8 cellular contexts compared by ENCODE assay signal in the genomic region with DNA sequence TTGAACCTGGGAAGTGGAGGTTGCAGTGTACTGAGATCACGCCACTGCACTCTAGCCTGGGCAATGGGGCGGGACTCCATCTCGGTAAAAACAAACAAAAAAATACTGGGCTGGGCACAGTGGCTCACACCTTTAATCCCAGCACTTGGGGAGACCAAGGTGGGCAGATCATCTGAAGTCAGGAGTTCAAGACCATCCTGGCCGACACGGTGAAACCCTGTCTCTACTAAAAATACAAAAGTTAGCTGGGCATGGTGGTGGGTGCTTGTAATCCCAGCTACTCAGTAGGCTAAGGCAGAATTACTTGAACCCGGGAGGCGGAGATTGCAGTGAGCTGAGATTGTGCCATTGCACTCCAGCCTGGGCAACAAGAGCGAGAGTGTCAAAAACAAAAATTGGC. TPM values are rescaled to one million over a fixed set of nuclear protein-coding genes. Genes with fewer than 3 reads are reported as not detected.
DNase-seq lines count a peak whose midpoint lies in the region; ATAC-seq and TF ChIP-seq lines count a peak whose summit lies in the region.
"Not testable (repeated sequence)": the region's sequence is repeated elsewhere in the genome, so short reads cannot be mapped to it uniquely, and the experiment has no call there.
"Had no signal": no experiment of that assay in that cellular context is flagged by ENCODE, and none has a peak within 500 bp of the region (broad histone marks: within the 10 kb centered on the region; RNA-seq: fewer than 3 reads in every experiment).

No MANE protein-coding gene starts in this region.

- POLR2A ChIA-PET in HCT116 (lab: Charles Lee) = interaction anchor here (1.1 kb wide), 1 partner anchor 43 kb away, joined by 5 read pairs; a partner anchor contains a TSS

- H3K27ac Mint-ChIP-seq in activated T-helper 1 cell treated with anti-CD3 and anti-CD28 coated beads, Interleukin-12 subunit alpha, Interleukin-12 subunit beta, Interleukin-2, Interleukin-4 antibody, amounts not matched to agents 30 ng/mL and 10 ng/mL and 1 ng/mL, durations not matched to agents 14 hours and 24 hours and 36 hours = peak overlapping the region; percentile 44
- peak overlapping the region; percentile 31 for H3K27ac Mint-ChIP-seq in dendritic cell treated with granulocyte-macrophage colony-stimulating factor and Interleukin-4, amounts not matched to agents 40 ng/mL and 50 ng/mL, for 4 days
- H3K27ac Mint-ChIP-seq in neural progenitor cell = not testable (repeated sequence)

- not testable (repeated sequence) for H3K9me2 ChIP-seq in HCT116 (ENCODE audit: insufficient read depth)

- not testable (repeated sequence) for H3K4me2 ChIP-seq in HCT116 (ENCODE audit: low read length)
- H3K4me2 ChIP-seq in neural progenitor cell = peak overlapping the region; percentile 45

- WGBS in gastroesophageal sphincter (ENCODE audit: low coverage in 1 of 2), 2 donors = 88 to 95% methylated on average over 5 to 6 of the region's 8 CpGs
- WGBS in sigmoid colon, 2 donors = 78 to 91% methylated on average over 8 of the region's 8 CpGs

- H3K9me3 ChIP-seq in HCT116 (ENCODE audit: control insufficient read depth in 1 of 2, insufficient read depth in 1 of 2, low read depth in 1 of 2, low read length in 2 of 2); gastroesophageal sphincter; neural progenitor cell (ENCODE audit: low read depth); sigmoid colon: not testable (repeated sequence)

- not testable (repeated sequence) for H4K20me1 ChIP-seq in HCT116 (ENCODE audit: insufficient read depth)
- H4K20me1 ChIP-seq in neural progenitor cell (ENCODE audit: low read depth) = peaks cover 78% of the 10 kb centered on the region

- intact Hi-C loops in HCT116 (cut with micrococcal nuclease); activated T-helper 1 cell treated with anti-CD3 and anti-CD28 coated beads, Interleukin-12 subunit alpha, Interleukin-12 subunit beta, Interleukin-2, Interleukin-4 antibody, amounts not matched to agents 30 ng/mL and 10 ng/mL and 1 ng/mL, durations not matched to agents 14 hours and 24 hours and 36 hours (cut with micrococcal nuclease); dendritic cell treated with granulocyte-macrophage colony-stimulating factor and Interleukin-4, amounts not matched to agents 40 ng/mL and 50 ng/mL, for 4 days (cut with micrococcal nuclease); sigmoid colon (cut with DNase I): not testable (repeated sequence)

- BruUV-seq in HCT116 (replicated peaks; lab: Mats Ljungman, UMichigan) = not testable (repeated sequence)

- H3K4me1 ChIP-seq in HCT116 (ENCODE audit: control insufficient read depth in 1 of 2, insufficient read depth in 2 of 2, low read length in 2 of 2) (peaks cover 18 to 43% of the 10 kb centered on the region in 2 experiments), gastroesophageal sphincter (peaks cover 3 to 65% (median 19%) of the 10 kb centered on the region in 3 donors), sigmoid colon (peaks cover 0 to 53% (median 47%) of the 10 kb centered on the region in 4 donors)
- H3K4me1 ChIP-seq in neural progenitor cell = not testable (repeated sequence)

- RAD21 ChIA-PET in HCT116 (lab: Charles Lee; ENCODE audit: low non-redundant PET in 1 of 2, low total read pairs in 2 of 2, uncharacterized antibody in 2 of 2, unreplicated experiment in 2 of 2) = not testable (repeated sequence)

- H3K27ac ChIP-seq in HCT116 (ENCODE audit: low read depth, low read length) (0 out of 2 replicates have a peak overlapping the region, but pooled peaks have one; percentile 26), gastroesophageal sphincter (peak overlapping the region in 3 of 4 donors; percentile 34 to 86 (median 85)), sigmoid colon (peak overlapping the region; percentile 84 to 90 (median 86))
- not testable (repeated sequence) for H3K27ac ChIP-seq in neural progenitor cell

- H3K4me3 Mint-ChIP-seq in activated T-helper 1 cell treated with anti-CD3 and anti-CD28 coated beads, Interleukin-12 subunit alpha, Interleukin-12 subunit beta, Interleukin-2, Interleukin-4 antibody, amounts not matched to agents 30 ng/mL and 10 ng/mL and 1 ng/mL, durations not matched to agents 14 hours and 24 hours and 36 hours; dendritic cell treated with granulocyte-macrophage colony-stimulating factor and Interleukin-4, amounts not matched to agents 40 ng/mL and 50 ng/mL, for 4 days; neural progenitor cell: not testable (repeated sequence)

- H3K4me3 ChIP-seq in HCT116 (replicated peaks in 1 of 2; ENCODE audit: low read depth in 1 of 2, low read length in 2 of 2); gastroesophageal sphincter; neural progenitor cell; sigmoid colon: not testable (repeated sequence)

- H3K27me3 ChIP-seq in HCT116 (ENCODE audit: insufficient read depth, low read length); gastroesophageal sphincter; neural progenitor cell; sigmoid colon: not testable (repeated sequence)

- DNase-seq in HCT116 (ENCODE audit: low read depth, low spot score); activated T-helper 1 cell treated with anti-CD3 and anti-CD28 coated beads, Interleukin-12 subunit alpha, Interleukin-12 subunit beta, Interleukin-2, Interleukin-4 antibody, amounts not matched to agents 30 ng/mL and 10 ng/mL and 1 ng/mL, durations not matched to agents 14 hours and 24 hours and 36 hours (ENCODE audit: low spot score); neural progenitor cell (ENCODE audit: low spot score); sigmoid colon: not testable (repeated sequence)
- DNase-seq in NCI-H510A treated with DMSO at 0.1 percent for 48 hours (lab: John Stamatoyannopoulos, UW) = peak; percentile 66

- H2AFZ ChIP-seq in HCT116 (ENCODE audit: low read depth, low read length, poor library complexity, severe bottlenecking); neural progenitor cell (replicated peaks): not testable (repeated sequence)

- TF ChIP-seq POLR2A in HCT116 (IDR thresholded peaks at IDR 0.05; ENCODE audit: borderline replicate concordance, extremely low read depth, insufficient read depth, insufficient read length); gastroesophageal sphincter (IDR thresholded peaks at IDR 0.05); sigmoid colon (IDR thresholded peaks at IDR 0.05): not testable (repeated sequence)

- not testable (repeated sequence) for TF ChIP-seq RAD21 in HCT116 (IDR thresholded peaks at IDR 0.05; ENCODE audit: low read depth)

- peaks cover 90% of the 10 kb centered on the region for H3K79me2 ChIP-seq in HCT116 (ENCODE audit: insufficient read depth, low read length)
- H3K79me2 ChIP-seq in neural progenitor cell (ENCODE audit: low read depth) = peaks cover 52% of the 10 kb centered on the region

- not testable (repeated sequence) for TF ChIP-seq CTCF in HCT116 (IDR thresholded peaks at IDR 0.05 in 2 of 3, conservative IDR thresholded peaks at IDR 0.05 in 1 of 3; ENCODE audit: borderline replicate concordance in 1 of 3, insufficient read depth in 1 of 3, low read depth in 2 of 3, low read length in 2 of 3); gastroesophageal sphincter (IDR thresholded peaks at IDR 0.05); neural progenitor cell (IDR thresholded peaks at IDR 0.05); sigmoid colon (IDR thresholded peaks at IDR 0.05)

- ATAC-seq in HCT116, gastroesophageal sphincter: not testable (repeated sequence)

- not testable (repeated sequence) for TF ChIP-seq EP300 in gastroesophageal sphincter (IDR thresholded peaks at IDR 0.05); sigmoid colon (IDR thresholded peaks at IDR 0.05)

- not testable (repeated sequence) for H3K9me3 Mint-ChIP-seq in activated T-helper 1 cell treated with anti-CD3 and anti-CD28 coated beads, Interleukin-12 subunit alpha, Interleukin-12 subunit beta, Interleukin-2, Interleukin-4 antibody, amounts not matched to agents 30 ng/mL and 10 ng/mL and 1 ng/mL, durations not matched to agents 14 hours and 24 hours and 36 hours; dendritic cell treated with granulocyte-macrophage colony-stimulating factor and Interleukin-4, amounts not matched to agents 40 ng/mL and 50 ng/mL, for 4 days; neural progenitor cell

- CTCF ChIA-PET in HCT116 (lab: Charles Lee) = not testable (repeated sequence)

- H3K36me3 ChIP-seq in HCT116 (ENCODE audit: control insufficient read depth in 1 of 2, insufficient read depth in 2 of 2, low read length in 2 of 2) (peaks cover 22 to 44% of the 10 kb centered on the region in 2 experiments; a peak in 3 of 4 replicates), gastroesophageal sphincter (peaks cover 0 to 82% of the 10 kb centered on the region in 2 donors), sigmoid colon (peaks cover 34 to 69% (median 38%) of the 10 kb centered on the region in 4 donors)
- not testable (repeated sequence) for H3K36me3 ChIP-seq in neural progenitor cell

- not testable (repeated sequence) for H3K4me1 Mint-ChIP-seq in activated T-helper 1 cell treated with anti-CD3 and anti-CD28 coated beads, Interleukin-12 subunit alpha, Interleukin-12 subunit beta, Interleukin-2, Interleukin-4 antibody, amounts not matched to agents 30 ng/mL and 10 ng/mL and 1 ng/mL, durations not matched to agents 14 hours and 24 hours and 36 hours (ENCODE audit: low read depth); neural progenitor cell
- peaks cover 11% of the 10 kb centered on the region for H3K4me1 Mint-ChIP-seq in dendritic cell treated with granulocyte-macrophage colony-stimulating factor and Interleukin-4, amounts not matched to agents 40 ng/mL and 50 ng/mL, for 4 days (ENCODE audit: low read depth)

- H3F3A ChIP-seq in neural progenitor cell (ENCODE audit: low read depth) = peaks cover 14% of the 10 kb centered on the region

- not testable (repeated sequence) for H3K27me3 Mint-ChIP-seq in activated T-helper 1 cell treated with anti-CD3 and anti-CD28 coated beads, Interleukin-12 subunit alpha, Interleukin-12 subunit beta, Interleukin-2, Interleukin-4 antibody, amounts not matched to agents 30 ng/mL and 10 ng/mL and 1 ng/mL, durations not matched to agents 14 hours and 24 hours and 36 hours (ENCODE audit: insufficient read depth); dendritic cell treated with granulocyte-macrophage colony-stimulating factor and Interleukin-4, amounts not matched to agents 40 ng/mL and 50 ng/mL, for 4 days
- H3K27me3 Mint-ChIP-seq in neural progenitor cell (ENCODE audit: insufficient read depth, low read depth) = peaks cover 12% of the 10 kb centered on the region

- H3K36me3 Mint-ChIP-seq in activated T-helper 1 cell treated with anti-CD3 and anti-CD28 coated beads, Interleukin-12 subunit alpha, Interleukin-12 subunit beta, Interleukin-2, Interleukin-4 antibody, amounts not matched to agents 30 ng/mL and 10 ng/mL and 1 ng/mL, durations not matched to agents 14 hours and 24 hours and 36 hours (ENCODE audit: low read depth) = peaks cover 19% of the 10 kb centered on the region
- H3K36me3 Mint-ChIP-seq in dendritic cell treated with granulocyte-macrophage colony-stimulating factor and Interleukin-4, amounts not matched to agents 40 ng/mL and 50 ng/mL, for 4 days (ENCODE audit: low read depth) = peaks cover 96% of the 10 kb centered on the region
- H3K36me3 Mint-ChIP-seq in neural progenitor cell = peaks cover 11% of the 10 kb centered on the region

- H3K9ac ChIP-seq in HCT116 (ENCODE audit: low read length); neural progenitor cell: not testable (repeated sequence)

RNA-seq across cellular contexts. Expression of a gene that starts 7.8 kb away (rescaled TPM):
- total RNA-seq in HCT116 (2021; ENCODE audit: unreplicated experiment) (47.2 TPM), gastroesophageal sphincter (10 to 100 TPM; 12.5 to 24.2 (median 19.4) TPM), neural progenitor cell (ENCODE audit: low replicate concordance) (3.7 and 22.5 TPM in 2 replicates), sigmoid colon (10 to 100 TPM; 15.7 to 24.0 (median 20.4) TPM)
- polyA plus RNA-seq in HCT116 (2012) = 29.8 and 33.2 TPM in 2 replicates
- 34.6 and 36.8 TPM in 2 replicates for total RNA-seq in activated T-helper 1 cell treated with anti-CD3 and anti-CD28 coated beads, Interleukin-12 subunit alpha, Interleukin-12 subunit beta, Interleukin-2, Interleukin-4 antibody, amounts not matched to agents 30 ng/mL and 10 ng/mL and 1 ng/mL, durations not matched to agents 14 hours and 24 hours and 36 hours
- 10 to 100 TPM; 12.6 to 22.3 (median 12.7) TPM for polyA plus RNA-seq in sigmoid colon

RNA-seq across cellular contexts. Expression of a gene that starts 8.3 kb away (rescaled TPM):
- total RNA-seq in HCT116 (2021; ENCODE audit: unreplicated experiment) (161 TPM), gastroesophageal sphincter (100 to 1,000 TPM in 1 of 4 donors, 10 to 100 TPM in 3; 62.0 to 119 (median 96.4) TPM), neural progenitor cell (ENCODE audit: low replicate concordance) (62.4 and 116 TPM in 2 replicates), sigmoid colon (100 to 1,000 TPM in 1 of 4 donors, 10 to 100 TPM in 3; 83.8 to 135 (median 93.4) TPM)
- 161 and 165 TPM in 2 replicates for polyA plus RNA-seq in HCT116 (2012)
- total RNA-seq in activated T-helper 1 cell treated with anti-CD3 and anti-CD28 coated beads, Interleukin-12 subunit alpha, Interleukin-12 subunit beta, Interleukin-2, Interleukin-4 antibody, amounts not matched to agents 30 ng/mL and 10 ng/mL and 1 ng/mL, durations not matched to agents 14 hours and 24 hours and 36 hours = 144 and 147 TPM in 2 replicates
- 100 to 1,000 TPM in 1 of 3 donors, 10 to 100 TPM in 2; 58.3 to 117 (median 62.7) TPM for polyA plus RNA-seq in sigmoid colon

RNA-seq across cellular contexts. Expression of a gene that starts 8.4 kb away (rescaled TPM):
- total RNA-seq in HCT116 (2021; ENCODE audit: unreplicated experiment) (16.3 TPM), gastroesophageal sphincter (10 to 100 TPM; 10.4 to 42.7 (median 30.1) TPM), neural progenitor cell (ENCODE audit: low replicate concordance) (1.0 and 13.5 TPM in 2 replicates), sigmoid colon (10 to 100 TPM in 2 of 4 donors, 1 to 10 TPM in 2; 8.4 to 21.6 (median 10.5) TPM)
- 11.2 and 13.9 TPM in 2 replicates for polyA plus RNA-seq in HCT116 (2012)
- 13.6 and 14.6 TPM in 2 replicates for total RNA-seq in activated T-helper 1 cell treated with anti-CD3 and anti-CD28 coated beads, Interleukin-12 subunit alpha, Interleukin-12 subunit beta, Interleukin-2, Interleukin-4 antibody, amounts not matched to agents 30 ng/mL and 10 ng/mL and 1 ng/mL, durations not matched to agents 14 hours and 24 hours and 36 hours
- 10 to 100 TPM; 41.4 to 57.1 (median 42.0) TPM for polyA plus RNA-seq in sigmoid colon

RNA-seq across cellular contexts. Expression of a gene that starts 8.5 kb away (rescaled TPM):
- total RNA-seq in HCT116 (2021; ENCODE audit: unreplicated experiment) (38.8 TPM), gastroesophageal sphincter (10 to 100 TPM; 35.6 to 74.7 (median 50.2) TPM), neural progenitor cell (ENCODE audit: low replicate concordance) (10.7 and 24.6 TPM in 2 replicates), sigmoid colon (10 to 100 TPM; 21.4 to 57.1 (median 33.4) TPM)
- polyA plus RNA-seq in HCT116 (2012) = 28.8 and 32.5 TPM in 2 replicates
- 47.7 and 55.1 TPM in 2 replicates for total RNA-seq in activated T-helper 1 cell treated with anti-CD3 and anti-CD28 coated beads, Interleukin-12 subunit alpha, Interleukin-12 subunit beta, Interleukin-2, Interleukin-4 antibody, amounts not matched to agents 30 ng/mL and 10 ng/mL and 1 ng/mL, durations not matched to agents 14 hours and 24 hours and 36 hours
- polyA plus RNA-seq in sigmoid colon = 10 to 100 TPM in 1 of 3 donors, 1 to 10 TPM in 2; 7.2 to 41.8 (median 8.3) TPM

RNA-seq across cellular contexts. Expression of a gene that starts 14.9 kb away (rescaled TPM):
- total RNA-seq in HCT116 (2021; ENCODE audit: unreplicated experiment) (0.07 TPM), gastroesophageal sphincter (under 1 TPM in 3 of 4 donors, not detected in 1; 0.12 to 0.54 (median 0.40) TPM), neural progenitor cell (ENCODE audit: low replicate concordance) (0.22 TPM in 1 of 2 replicates, not detected in the other), sigmoid colon (not detected)
- 0.33 and 0.37 TPM in 2 replicates for polyA plus RNA-seq in HCT116 (2012)
- total RNA-seq in activated T-helper 1 cell treated with anti-CD3 and anti-CD28 coated beads, Interleukin-12 subunit alpha, Interleukin-12 subunit beta, Interleukin-2, Interleukin-4 antibody, amounts not matched to agents 30 ng/mL and 10 ng/mL and 1 ng/mL, durations not matched to agents 14 hours and 24 hours and 36 hours = 0.22 and 0.34 TPM in 2 replicates
- polyA plus RNA-seq in sigmoid colon = under 1 TPM in 2 of 3 donors, not detected in 1; 0.60 to 0.64 TPM
- total RNA-seq: H4 had no signal
